In genomic region chr5:77631166-77631582, GRCh38 we compare ENCODE assay signal across 8 cellular contexts.
DNase-seq lines count a peak whose midpoint lies in the region; ATAC-seq and TF ChIP-seq lines count a peak whose summit lies in the region.

No MANE protein-coding gene starts in this region.

- peaks cover 21% of the 10 kb centered on the region for H3K27me3 Mint-ChIP-seq in memory B cell

- DNase-seq in GM12864 (ENCODE audit: low read depth) (peak; percentile 40), NCI-H69 (lab: John Stamatoyannopoulos, UW) (peak; percentile 54), memory B cell (ENCODE audit: low spot score in 2 of 2) (no peak), NCI-H1048 (lab: John Stamatoyannopoulos, UW) (no peak), putamen (ENCODE audit: low spot score) (no peak), Kasumi-1 (lab: John Stamatoyannopoulos, UW) (no peak), NCI-H1105 (lab: John Stamatoyannopoulos, UW) (no peak)

- H3K36me3 Mint-ChIP-seq in memory B cell = peaks cover 7% of the 10 kb centered on the region

- H3K4me3 ChIP-seq in GM12864 (ENCODE audit: low read depth, low read length) = peak overlapping the region; percentile 78

- H3K4me3 Mint-ChIP-seq in memory B cell = peak overlapping the region; percentile 85

- H3K27ac Mint-ChIP-seq in memory B cell = peak overlapping the region; percentile 54

- peaks cover 19% of the 10 kb centered on the region for H3K4me1 Mint-ChIP-seq in memory B cell

- peaks cover 4% of the 10 kb centered on the region for H3K9me3 Mint-ChIP-seq in memory B cell

- ATAC-seq in GM21619 (IDR thresholded peaks at IDR 0.05; ENCODE audit: unreplicated experiment) (peak; percentile 35), memory B cell (ENCODE audit: low read depth) (peak; percentile 63)

- no peak for TF ChIP-seq CTCF in GM12864 (IDR thresholded peaks at IDR 0.05; ENCODE audit: low read depth, low read length, missing control alignments)

Comparison
In these comparisons a context has a peak if more than half of its experiments do, and no peak if none do; other contexts are left out.
1. DNase-seq: peak in GM12864 (single experiment) and NCI-H69 (single experiment); none in memory B cell (0 of 2), NCI-H1048 (single experiment), putamen (single experiment), Kasumi-1 (0 of 2) and NCI-H1105 (single experiment).